ENCODE assay signal across 24 cellular contexts in genomic region chr2:164952057-164952702, GRCh38. TPM values are rescaled to one million over a fixed set of nuclear protein-coding genes. Genes with fewer than 3 reads are reported as not detected.
"Had no signal": no experiment of that assay in that cellular context is flagged by ENCODE, and none has a peak within 500 bp of the region (broad histone marks: within the 10 kb centered on the region; RNA-seq: fewer than 3 reads in every experiment).

No MANE protein-coding gene starts in this region.

- H3K36me3 Mint-ChIP-seq: activated naive CD4-positive, alpha-beta T cell treated with anti-CD3 and anti-CD28 coated beads, Interleukin-2, amount 50 U/mL, for 72 hours; natural killer cell treated with Interleukin-12 subunit alpha and Interleukin-12 subunit beta and Interleukin-15 and Interleukin-18, amount 100 ng/mL, for 72 hours; type B pancreatic cell had no signal

- H3K9me3 Mint-ChIP-seq: activated naive CD4-positive, alpha-beta T cell treated with anti-CD3 and anti-CD28 coated beads, Interleukin-2, amount 50 U/mL, for 72 hours; central memory CD8-positive, alpha-beta T cell; natural killer cell treated with Interleukin-12 subunit alpha and Interleukin-12 subunit beta and Interleukin-15 and Interleukin-18, amount 100 ng/mL, for 72 hours; stimulated activated naive CD8-positive, alpha-beta T cell treated with anti-CD3 and anti-CD28 coated beads, Interleukin-15, Interleukin-2, amounts not matched to agents 100 ng/mL and 50 ng/mL, for 24 hours; type B pancreatic cell had no signal

- H3K27ac Mint-ChIP-seq: activated CD8-positive, alpha-beta T cell treated with anti-CD3 and anti-CD28 coated beads, Interleukin-2, amount 10 ng/mL, durations not matched to agents 7 days and 5 days; activated naive CD4-positive, alpha-beta T cell treated with anti-CD3 and anti-CD28 coated beads, Interleukin-2, amount 50 U/mL, for 72 hours; natural killer cell treated with Interleukin-12 subunit alpha and Interleukin-12 subunit beta and Interleukin-15 and Interleukin-18, amount 100 ng/mL, for 72 hours; stimulated activated naive CD8-positive, alpha-beta T cell treated with anti-CD3 and anti-CD28 coated beads, Interleukin-15, Interleukin-2, amounts not matched to agents 100 ng/mL and 50 ng/mL, for 24 hours; type B pancreatic cell had no signal

- DNase-seq: activated CD4-positive, alpha-beta T cell treated with anti-CD3 and anti-CD28 coated beads for 4 hours; activated CD8-positive, alpha-beta memory T cell treated with anti-CD3 and anti-CD28 coated beads, Interleukin-2, amount 50 U/mL, for 4 hours; activated CD8-positive, alpha-beta T cell treated with anti-CD3 and anti-CD28 coated beads, Interleukin-2, amount 10 ng/mL, durations not matched to agents 7 days and 5 days; activated effector memory CD4-positive, alpha-beta T cell treated with anti-CD3 and anti-CD28 coated beads, Interleukin-2, amount 50 U/mL, for 16 hours; activated T-cell treated with anti-CD3 and anti-CD28 coated beads, Interleukin-2, amount 50 U/mL, for 48 hours; body of pancreas; effector CD4-positive, alpha-beta T cell; left lung; mammary epithelial cell; nucleus accumbens; right cardiac atrium; small intestine; stimulated activated CD4-positive, alpha-beta T cell treated with anti-CD3 and anti-CD28 coated beads, Interleukin-4, amount 100 ng/mL, for 4 hours; stimulated activated CD8-positive, alpha-beta memory T cell treated with anti-CD3 and anti-CD28 coated beads, Interleukin-4, amount 100 ng/mL, for 48 hours had no signal

- H3K4me1 Mint-ChIP-seq: central memory CD8-positive, alpha-beta T cell had no signal

- ATAC-seq: activated CD8-positive, alpha-beta T cell treated with anti-CD3 and anti-CD28 coated beads, Interleukin-2, amount 10 ng/mL, durations not matched to agents 7 days and 5 days; activated naive CD4-positive, alpha-beta T cell treated with anti-CD3 and anti-CD28 coated beads, Interleukin-2, amount 50 U/mL, for 72 hours; body of pancreas; left lung; natural killer cell treated with Interleukin-12 subunit alpha and Interleukin-12 subunit beta and Interleukin-15 and Interleukin-18, amount 100 ng/mL, for 72 hours; right cardiac atrium had no signal

- H3K4me3 Mint-ChIP-seq: activated CD8-positive, alpha-beta T cell treated with anti-CD3 and anti-CD28 coated beads, Interleukin-2, amount 10 ng/mL, durations not matched to agents 7 days and 5 days; central memory CD8-positive, alpha-beta T cell; natural killer cell treated with Interleukin-12 subunit alpha and Interleukin-12 subunit beta and Interleukin-15 and Interleukin-18, amount 100 ng/mL, for 72 hours; stimulated activated naive CD8-positive, alpha-beta T cell treated with anti-CD3 and anti-CD28 coated beads, Interleukin-15, Interleukin-2, amounts not matched to agents 100 ng/mL and 50 ng/mL, for 24 hours; type B pancreatic cell had no signal

- H3K27ac ChIP-seq: body of pancreas, coronary artery, esophagus muscularis mucosa, hepatocyte, left lung had no signal

RNA-seq across cellular contexts. Expression of gene SLC38A11, which starts 3.1 kb away (rescaled TPM):
- total RNA-seq: activated CD8-positive, alpha-beta T cell treated with anti-CD3 and anti-CD28 coated beads, Interleukin-2, amount 10 ng/mL, durations not matched to agents 7 days and 5 days; activated naive CD4-positive, alpha-beta T cell treated with anti-CD3 and anti-CD28 coated beads, Interleukin-2, amount 50 U/mL, for 72 hours; glomerular endothelial cell; mammary epithelial cell; natural killer cell treated with Interleukin-12 subunit alpha and Interleukin-12 subunit beta and Interleukin-15 and Interleukin-18, amount 100 ng/mL, for 72 hours had no signal
- polyA plus RNA-seq: keratinocyte had no signal
